In the genomic region with DNA sequence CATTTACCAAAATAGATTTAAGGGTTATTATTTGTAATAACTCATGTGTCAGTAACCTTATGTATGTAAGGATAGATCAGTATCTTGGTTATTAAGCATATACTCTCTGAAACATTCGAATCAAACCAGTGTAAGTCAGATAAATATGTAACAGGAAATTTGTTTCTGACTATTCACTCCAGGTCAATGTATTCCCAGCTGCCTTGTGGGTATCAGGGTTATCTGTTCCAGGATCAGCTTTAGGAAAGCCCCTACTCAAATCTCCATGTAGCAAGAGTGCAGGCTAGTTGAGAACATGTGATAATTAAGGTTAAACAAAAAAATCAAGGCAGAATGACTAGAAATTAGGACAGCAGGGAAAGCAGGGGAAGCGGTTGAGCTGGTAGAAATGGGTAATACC, we compare ENCODE assay signal across 21 cellular contexts.
"Had no signal": no experiment of that assay in that cellular context is flagged by ENCODE, and none has a peak within 500 bp of the region (broad histone marks: within the 10 kb centered on the region; RNA-seq: fewer than 3 reads in every experiment).

No MANE protein-coding gene starts in this region.

- H3K4me1 Mint-ChIP-seq: activated CD4-positive, alpha-beta T cell treated with anti-CD3 and anti-CD28 coated beads, Interleukin-2, amount 10 ng/mL, durations not matched to agents 24 days and 14 days; activated naive CD4-positive, alpha-beta T cell treated with anti-CD3 and anti-CD28 coated beads, Interleukin-2, amount 50 U/mL, for 24 hours; naive thymus-derived CD4-positive, alpha-beta T cell had no signal

- H3K27ac Mint-ChIP-seq: activated CD4-positive, alpha-beta memory T cell treated with anti-CD3 and anti-CD28 coated beads, Interleukin-2, amount 10 ng/mL, durations not matched to agents 7 days and 5 days; activated CD4-positive, alpha-beta T cell treated with anti-CD3 and anti-CD28 coated beads, Interleukin-2, amount 10 ng/mL, durations not matched to agents 24 days and 14 days; activated naive CD4-positive, alpha-beta T cell treated with anti-CD3 and anti-CD28 coated beads, Interleukin-2, amount 50 U/mL, for 24 hours; naive thymus-derived CD4-positive, alpha-beta T cell; neural progenitor cell had no signal

- H3K9me3 ChIP-seq: adrenal gland, ascending aorta, colonic mucosa, esophagus squamous epithelium, heart right ventricle, spleen, thoracic aorta, upper lobe of right lung had no signal

- DNase-seq: activated CD4-positive, alpha-beta memory T cell treated with anti-CD3 and anti-CD28 coated beads, Interleukin-2, amount 10 ng/mL, durations not matched to agents 7 days and 5 days; activated CD4-positive, alpha-beta T cell treated with anti-CD3 and anti-CD28 coated beads, Interleukin-2, amount 10 ng/mL, durations not matched to agents 24 days and 14 days; activated effector memory CD4-positive, alpha-beta T cell treated with anti-CD3 and anti-CD28 coated beads, Interleukin-2, amount 50 U/mL, for 16 hours; activated T-cell treated with anti-CD3 and anti-CD28 coated beads for 4 hours; colonic mucosa; esophagus squamous epithelium; heart right ventricle; left colon; naive thymus-derived CD4-positive, alpha-beta T cell; spleen; stimulated activated CD4-positive, alpha-beta T cell treated with anti-CD3 and anti-CD28 coated beads, Interleukin-4, amount 100 ng/mL, for 1 hour; stimulated activated naive CD4-positive, alpha-beta T cell; T-helper 2 cell; upper lobe of right lung had no signal

- H3K9ac ChIP-seq: neural progenitor cell had no signal

- H2AFZ ChIP-seq: neural progenitor cell had no signal

- H3K4me3 Mint-ChIP-seq: activated CD4-positive, alpha-beta memory T cell treated with anti-CD3 and anti-CD28 coated beads, Interleukin-2, amount 10 ng/mL, durations not matched to agents 7 days and 5 days; activated CD4-positive, alpha-beta T cell treated with anti-CD3 and anti-CD28 coated beads, Interleukin-2, amount 10 ng/mL, durations not matched to agents 24 days and 14 days; activated naive CD4-positive, alpha-beta T cell treated with anti-CD3 and anti-CD28 coated beads, Interleukin-2, amount 50 U/mL, for 24 hours; naive thymus-derived CD4-positive, alpha-beta T cell; neural progenitor cell had no signal

- H3K4me3 ChIP-seq: adrenal gland, ascending aorta, colonic mucosa, esophagus squamous epithelium, heart right ventricle, neural progenitor cell, spleen, thoracic aorta, upper lobe of right lung had no signal

- H3K27ac ChIP-seq: ascending aorta, colonic mucosa, esophagus squamous epithelium, heart right ventricle, neural progenitor cell, spleen, thoracic aorta, upper lobe of right lung, VCaP had no signal

- H3K4me1 ChIP-seq: ascending aorta, colonic mucosa, neural progenitor cell had no signal

- H3K27me3 Mint-ChIP-seq: activated CD4-positive, alpha-beta memory T cell treated with anti-CD3 and anti-CD28 coated beads, Interleukin-2, amount 10 ng/mL, durations not matched to agents 7 days and 5 days; activated naive CD4-positive, alpha-beta T cell treated with anti-CD3 and anti-CD28 coated beads, Interleukin-2, amount 50 U/mL, for 24 hours had no signal

- H3K27me3 ChIP-seq: adrenal gland, ascending aorta, colonic mucosa, heart right ventricle, neural progenitor cell, spleen, upper lobe of right lung had no signal

- H3K4me2 ChIP-seq: neural progenitor cell had no signal

- ATAC-seq: activated CD4-positive, CD25-positive, alpha-beta regulatory T cell treated with anti-CD3 and anti-CD28 coated beads, Interleukin-2, amount 50 U/mL, for 24 hours; left colon; naive thymus-derived CD4-positive, alpha-beta T cell had no signal

- H3K36me3 ChIP-seq: adrenal gland, ascending aorta, colonic mucosa, esophagus squamous epithelium, heart right ventricle, neural progenitor cell, spleen, thoracic aorta, upper lobe of right lung had no signal

- H3K9me3 Mint-ChIP-seq: activated CD4-positive, alpha-beta memory T cell treated with anti-CD3 and anti-CD28 coated beads, Interleukin-2, amount 10 ng/mL, durations not matched to agents 7 days and 5 days; activated CD4-positive, alpha-beta T cell treated with anti-CD3 and anti-CD28 coated beads, Interleukin-2, amount 10 ng/mL, durations not matched to agents 24 days and 14 days; activated naive CD4-positive, alpha-beta T cell treated with anti-CD3 and anti-CD28 coated beads, Interleukin-2, amount 50 U/mL, for 24 hours; neural progenitor cell had no signal

- H3K36me3 Mint-ChIP-seq: activated naive CD4-positive, alpha-beta T cell treated with anti-CD3 and anti-CD28 coated beads, Interleukin-2, amount 50 U/mL, for 24 hours; naive thymus-derived CD4-positive, alpha-beta T cell; neural progenitor cell had no signal
